ENCODE assay signal across 24 cellular contexts in the genomic region with DNA sequence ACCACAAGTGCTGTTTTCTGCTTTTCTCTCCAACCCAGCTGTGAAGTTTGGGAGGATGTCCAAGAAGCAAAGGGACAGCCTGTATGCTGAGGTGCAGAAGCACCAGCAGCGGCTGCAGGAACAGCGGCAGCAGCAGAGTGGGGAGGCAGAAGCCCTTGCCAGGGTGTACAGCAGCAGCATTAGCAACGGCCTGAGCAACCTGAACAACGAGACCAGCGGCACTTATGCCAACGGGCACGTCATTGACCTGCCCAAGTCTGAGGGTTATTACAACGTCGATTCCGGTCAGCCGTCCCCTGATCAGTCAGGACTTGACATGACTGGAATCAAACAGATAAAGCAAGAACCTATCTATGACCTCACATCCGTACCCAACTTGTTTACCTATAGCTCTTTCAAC.
"Had no signal": no experiment of that assay in that cellular context is flagged by ENCODE, and none has a peak within 500 bp of the region (broad histone marks: within the 10 kb centered on the region; RNA-seq: fewer than 3 reads in every experiment).

No MANE protein-coding gene starts in this region.

- H3K27ac ChIP-seq: body of pancreas, skin epidermis, testis, transverse colon, uterus, WERI-Rb-1 had no signal

- H3K4me3 ChIP-seq: body of pancreas, hepatocyte, mucosa of descending colon, skin epidermis, testis, transverse colon, uterus had no signal

- DNase-seq: activated CD4-positive, alpha-beta T cell treated with anti-CD3 and anti-CD28 coated beads for 48 hours; activated CD4-positive, alpha-beta T cell treated with anti-CD3 and anti-CD28 coated beads, Interleukin-2, amount 50 U/mL, for 48 hours; activated CD8-positive, alpha-beta memory T cell treated with anti-CD3 and anti-CD28 coated beads for 24 hours; activated effector memory CD4-positive, alpha-beta T cell treated with Interleukin-2 at 50 U/mL for 16 hours; activated naive CD4-positive, alpha-beta T cell treated with Interleukin-2 at 50 U/mL for 16 hours; anterior cingulate cortex; body of pancreas; dermis blood vessel endothelial cell; effector CD4-positive, alpha-beta T cell; glutamatergic neuron; islet precursor cell; mucosa of descending colon; stimulated activated CD4-positive, alpha-beta T cell treated with anti-CD3 and anti-CD28 coated beads, Interleukin-12 subunit alpha, Interleukin-12 subunit beta, amount 100 ng/mL, for 4 hours; stimulated activated CD4-positive, alpha-beta T cell treated with anti-CD3 and anti-CD28 coated beads, Interleukin-4, amount 100 ng/mL, for 1 hour; stimulated activated naive CD8-positive, alpha-beta T cell treated with anti-CD3 and anti-CD28 coated beads, Interleukin-15, Interleukin-2, amounts not matched to agents 100 U/mL and 50 U/mL, for 24 hours; testis; transverse colon; uterus; WERI-Rb-1 had no signal

- H3K27me3 ChIP-seq: body of pancreas, testis, transverse colon, uterus had no signal

- H3K36me3 ChIP-seq: transverse colon, uterus had no signal

- ATAC-seq: activated CD4-positive, CD25-positive, alpha-beta regulatory T cell treated with anti-CD3 and anti-CD28 coated beads, Interleukin-2, amount 50 U/mL, for 24 hours; body of pancreas; mucosa of descending colon; natural killer cell treated with Interleukin-12 subunit alpha and Interleukin-12 subunit beta and Interleukin-15 and Interleukin-18, amount 100 ng/mL, for 72 hours; sciatic nerve; stimulated activated naive CD8-positive, alpha-beta T cell treated with anti-CD3 and anti-CD28 coated beads, Interleukin-15, Interleukin-2, amounts not matched to agents 100 U/mL and 50 U/mL, for 24 hours had no signal

- H3K4me1 ChIP-seq: body of pancreas, testis, transverse colon, uterus had no signal

- H3K9me3 ChIP-seq: body of pancreas, mucosa of descending colon, testis, transverse colon, uterus had no signal
